ENCODE assay signal across 8 cellular contexts in genomic region chr19:52094526-52094925, GRCh38. TPM values are rescaled to one million over a fixed set of nuclear protein-coding genes. Genes with fewer than 3 reads are reported as not detected.
DNase-seq lines count a peak whose midpoint lies in the region; TF ChIP-seq lines count a peak whose summit lies in the region.

No MANE protein-coding gene starts in this region.

- H3K9me3 ChIP-seq in AG04450 (ENCODE audit: control insufficient read depth, insufficient read depth, low read length) = peaks cover 45% of the 10 kb centered on the region
- H3K9me3 ChIP-seq in HUES64 (ENCODE audit: insufficient read depth, low read depth, low read length) = peaks cover 37% of the 10 kb centered on the region
- H3K9me3 ChIP-seq in mucosa of stomach (ENCODE audit: control insufficient read depth, low read length) = no peaks in the 10 kb centered on the region

- H3K4me3 ChIP-seq in AG04450 (ENCODE audit: low read depth, low read length) (peak overlapping the region; percentile 96), HUES64 (ENCODE audit: low read length) (peak overlapping the region; percentile 100), choroid plexus epithelial cell (ENCODE audit: low read depth, low read length) (peak overlapping the region; percentile 94), mucosa of stomach (ENCODE audit: low read length) (peak overlapping the region; percentile 78)

- H3K27ac ChIP-seq in AG04450 (ENCODE audit: low read depth, low read length) (no peak overlapping the region), HUES64 (ENCODE audit: low read depth, low read length) (no peak overlapping the region)

- DNase-seq in AG04450 (ENCODE audit: low read depth, low spot score) = no peak
- no peak for DNase-seq in choroid plexus epithelial cell (ENCODE audit: low read depth)
- DNase-seq in DMS153 (lab: John Stamatoyannopoulos, UW) = no peak
- no peak for DNase-seq in islet precursor cell
- DNase-seq in posterior vena cava (ENCODE audit: low spot score) = no peak
- no peak for DNase-seq in effector CD8-positive, alpha-beta T cell (lab: John Stamatoyannopoulos, UW)

- H3K36me3 ChIP-seq in HUES64 (ENCODE audit: insufficient read depth, low read length) (peaks cover 27% of the 10 kb centered on the region), mucosa of stomach (ENCODE audit: control insufficient read depth, insufficient read depth, low read length) (no peaks in the 10 kb centered on the region)

- WGBS in HUES64 = 14% methylated on average over 6 of the region's 6 CpGs

- H3K4me1 ChIP-seq in HUES64 (ENCODE audit: insufficient read depth, low read length) = peaks cover 7% of the 10 kb centered on the region; the same call in 1 of the 2 replicates
- peaks cover 8% of the 10 kb centered on the region for H3K4me1 ChIP-seq in mucosa of stomach (ENCODE audit: control insufficient read depth, insufficient read depth, low read length)

- H3K9ac ChIP-seq in HUES64 (ENCODE audit: low read depth, low read length) (peak overlapping the region; percentile 95), mucosa of stomach (ENCODE audit: low read length) (peak overlapping the region; percentile 91)

- CTCF ChIA-PET in AG04450 (lab: Charles Lee) = no interaction called here

- TF ChIP-seq CTCF in AG04450 (IDR thresholded peaks at IDR 0.05; ENCODE audit: low read depth, low read length) (no peak), choroid plexus epithelial cell (conservative IDR thresholded peaks at IDR 0.05; ENCODE audit: low read depth, low read length) (no peak)

- POLR2A ChIA-PET in AG04450 (lab: Yijun Ruan, JAX) = interaction anchor here (0.8 to 1.3 kb wide), 2 partner anchors 95 to 133 kb away, joined by 3 to 6 read pairs; partner anchors contain the start of gene PPP2R1A

- H3K27me3 ChIP-seq in AG04450 (ENCODE audit: control insufficient read depth, insufficient read depth, low read length) (no peaks in the 10 kb centered on the region), HUES64 (ENCODE audit: insufficient read depth, low read length) (0 out of 2 replicates have a peak, but pooled peaks cover 3% of the 10 kb centered on the region), mucosa of stomach (ENCODE audit: control insufficient read depth, insufficient read depth, low read length) (no peaks in the 10 kb centered on the region)

- intact Hi-C loops in posterior vena cava (cut with DNase I) = no loop called here

RNA-seq across cellular contexts. Expression of gene ZNF841, which starts 1.0 kb away (rescaled TPM):
- 10.5 and 11.1 TPM in 2 replicates for polyA plus RNA-seq in AG04450 (2011; rRNA removed)
- polyA minus RNA-seq in AG04450 (2011; rRNA and poly(A)+ RNA removed) = 19.8 and 27.5 TPM in 2 replicates
- polyA plus RNA-seq in HUES64 (2013, experiment 1 of 2) = 3.9 TPM
- 3.7 TPM for polyA plus RNA-seq in HUES64 (2013, experiment 2 of 2)
- total RNA-seq in posterior vena cava = 10 to 100 TPM; 25.5 to 29.0 TPM

RNA-seq across cellular contexts. Expression of gene ZNF616, which starts 45.2 kb away (rescaled TPM):
- 5.5 and 6.2 TPM in 2 replicates for polyA plus RNA-seq in AG04450 (2011; rRNA removed)
- 9.1 and 13.9 TPM in 2 replicates for polyA minus RNA-seq in AG04450 (2011; rRNA and poly(A)+ RNA removed)
- 12.8 TPM for polyA plus RNA-seq in HUES64 (2013, experiment 1 of 2)
- polyA plus RNA-seq in HUES64 (2013, experiment 2 of 2) = 13.2 TPM
- total RNA-seq in posterior vena cava = 10 to 100 TPM in 1 of 2 donors, 1 to 10 TPM in 1; 9.6 to 11.2 TPM

RNA-seq across cellular contexts. Expression of gene ZNF432, which starts 45.9 kb away (rescaled TPM):
- polyA plus RNA-seq in AG04450 (2011; rRNA removed) = 5.8 and 6.2 TPM in 2 replicates
- polyA minus RNA-seq in AG04450 (2011; rRNA and poly(A)+ RNA removed) = 8.7 and 13.5 TPM in 2 replicates
- 6.9 TPM for polyA plus RNA-seq in HUES64 (2013, experiment 1 of 2)
- 7.2 TPM for polyA plus RNA-seq in HUES64 (2013, experiment 2 of 2)
- total RNA-seq in posterior vena cava = 10 to 100 TPM; 12.5 to 18.1 TPM
